ENCODE assay signal across 9 cellular contexts in genomic region chr9:35728041-35728971, GRCh38. TPM values are rescaled to one million over a fixed set of nuclear protein-coding genes. Genes with fewer than 3 reads are reported as not detected.
DNase-seq lines count a peak whose midpoint lies in the region; ATAC-seq and TF ChIP-seq lines count a peak whose summit lies in the region.
"Had no signal": no experiment of that assay in that cellular context is flagged by ENCODE, and none has a peak within 500 bp of the region (broad histone marks: within the 10 kb centered on the region; RNA-seq: fewer than 3 reads in every experiment).

No MANE protein-coding gene starts in this region.

- TF ChIP-seq CTCF in transverse colon (IDR thresholded peaks at IDR 0.05): no peak

- peak overlapping the region; percentile 60 for H3K9ac ChIP-seq in mucosa of stomach (ENCODE audit: low read length)

- no peak for ATAC-seq in HG03196 (IDR thresholded peaks at IDR 0.05; ENCODE audit: unreplicated experiment)
- ATAC-seq in HG03457 (IDR thresholded peaks at IDR 0.05; ENCODE audit: unreplicated experiment): no peak

- peak; percentile 53 for TF ChIP-seq EP300 in transverse colon (IDR thresholded peaks at IDR 0.05; ENCODE audit: low read depth)

- DNase-seq in ACHN: peak; percentile 83
- DNase-seq in GM19240 (ENCODE audit: insufficient read length, low spot score): peak; percentile 58
- DNase-seq in SJSA1 (ENCODE audit: low read depth in 1 of 2, low spot score in 2 of 2): peak; percentile 82 to 90
- DNase-seq in epithelial cell of prostate (ENCODE audit: low read depth, low spot score): no peak
- DNase-seq in transverse colon: peak; percentile 78
- DNase-seq: naive B cell had no signal

- no peaks in the 10 kb centered on the region for H3K27me3 ChIP-seq in SJSA1 (replicated peaks)
- no peaks in the 10 kb centered on the region for H3K27me3 ChIP-seq in mucosa of stomach (ENCODE audit: control insufficient read depth, insufficient read depth, low read length)
- H3K27me3 ChIP-seq in transverse colon: no peaks in the 10 kb centered on the region

- H3K4me3 ChIP-seq in SJSA1 (peak overlapping the region; percentile 15), mucosa of stomach (ENCODE audit: low read length) (no peak overlapping the region), transverse colon (peak overlapping the region in 3 of 4 donors; percentile 0 to 83 (median 74))

- 23 to 35% methylated on average over 4 to 10 of the region's 10 CpGs for WGBS in transverse colon (ENCODE audit: low coverage in 1 of 2), 2 donors

- H3K36me3 ChIP-seq in SJSA1 (peaks cover 51% of the 10 kb centered on the region), mucosa of stomach (ENCODE audit: control insufficient read depth, insufficient read depth, low read length) (peaks cover 22% of the 10 kb centered on the region), transverse colon (peaks cover 0 to 24% (median 13%) of the 10 kb centered on the region in 4 donors)

- TF ChIP-seq POLR2A in transverse colon (IDR thresholded peaks at IDR 0.05): peak; percentile 71

- no peaks in the 10 kb centered on the region for H3K9me3 ChIP-seq in SJSA1 (replicated peaks)
- H3K9me3 ChIP-seq in mucosa of stomach (ENCODE audit: control insufficient read depth, low read length): no peaks in the 10 kb centered on the region
- no peaks in the 10 kb centered on the region for H3K9me3 ChIP-seq in transverse colon

- H3K4me1 ChIP-seq in SJSA1 (replicated peaks): peaks cover 48% of the 10 kb centered on the region
- H3K4me1 ChIP-seq in mucosa of stomach (ENCODE audit: control insufficient read depth, insufficient read depth, low read length): peaks cover 49% of the 10 kb centered on the region
- H3K4me1 ChIP-seq in transverse colon: peaks cover 38 to 60% (median 58%) of the 10 kb centered on the region in 4 donors

- in situ Hi-C loops in ACHN (cut with HindIII; ENCODE audit: low pct_ligation_motif_present, low pct_unique_long_range_greater_than_20kb, low sequenced_read_pairs) (no loop called here), transverse colon (cut with MboI; ENCODE audit: low pct_ligation_motif_present in 1 of 4, low pct_unique_long_range_greater_than_20kb in 1 of 4, low sequenced_read_pairs in 3 of 4) (no loop called here)

- intact Hi-C loops in transverse colon (cut with DNase I; ENCODE audit: low total_unique reads): loop anchor here (5.0 kb wide), 1 partner anchor 71 kb away; the partner anchor contains the start of genes CCDC107 and RMRP

- H3K27ac ChIP-seq in SJSA1 (peak overlapping the region; percentile 98), epithelial cell of prostate (peak overlapping the region; percentile 96), transverse colon (peak overlapping the region; percentile 94 to 98 (median 97))

RNA-seq across cellular contexts. Expression of gene TLN1, which starts 3.7 kb away (rescaled TPM):
- 137 and 213 TPM in 2 replicates for total RNA-seq in SJSA1 (2014; rRNA removed; shearing (Covaris generic))
- 100 to 1,000 TPM; 158 to 328 (median 177) TPM for total RNA-seq in transverse colon

RNA-seq across cellular contexts. Expression of gene CREB3, which starts 4.2 kb away (rescaled TPM):
- 39.2 and 86.7 TPM in 2 replicates for total RNA-seq in SJSA1 (2014; rRNA removed; shearing (Covaris generic))
- total RNA-seq in transverse colon: 10 to 100 TPM; 22.4 to 69.7 (median 45.5) TPM

RNA-seq across cellular contexts. Expression of gene GBA2, which starts 20.7 kb away (rescaled TPM):
- 15.5 and 16.0 TPM in 2 replicates for total RNA-seq in SJSA1 (2014; rRNA removed; shearing (Covaris generic))
- 100 to 1,000 TPM; 217 to 709 (median 255) TPM for total RNA-seq in transverse colon

RNA-seq across cellular contexts. Expression of gene RGP1, which starts 20.8 kb away (rescaled TPM):
- 5.2 and 7.4 TPM in 2 replicates for total RNA-seq in SJSA1 (2014; rRNA removed; shearing (Covaris generic))
- total RNA-seq in transverse colon: 10 to 100 TPM; 30.3 to 47.5 (median 43.7) TPM

RNA-seq across cellular contexts. Expression of gene MSMP, which starts 25.8 kb away (rescaled TPM):
- not detected in 2 replicates for total RNA-seq in SJSA1 (2014; rRNA removed; shearing (Covaris generic))
- total RNA-seq in transverse colon: not detected

Comparison
In these comparisons a context has a peak if more than half of its experiments do, and no peak if none do; other contexts are left out.
1. RNA of gene GBA2, which starts 20.7 kb away (total RNA-seq): 217 to 709 TPM in transverse colon; 15.5 to 16.0 TPM in SJSA1; every median in the first group is over 10 times any median in the second.
2. Peak in every context shown above with its lines, with median percentiles within 50 percentile points of each other: H3K27ac ChIP-seq.